In the genomic region with DNA sequence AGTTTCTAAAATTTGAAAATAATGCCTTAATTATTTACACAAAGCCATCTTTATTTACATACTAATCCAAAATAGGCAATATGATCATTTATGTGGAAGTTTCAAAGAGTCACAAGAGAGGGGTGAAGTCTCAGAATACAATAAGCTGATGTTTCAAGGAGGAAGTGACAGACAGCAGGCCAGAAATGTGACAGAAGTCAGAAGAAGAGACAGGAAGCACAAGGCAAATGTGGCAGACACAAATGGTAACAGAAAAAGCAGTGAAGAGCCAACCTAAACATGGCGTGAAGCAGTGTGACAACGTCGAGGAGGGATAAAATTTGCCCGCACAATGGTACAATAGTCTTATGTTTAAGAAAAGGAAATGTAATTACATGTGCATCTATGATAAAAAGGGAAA, we compare ENCODE assay signal across 10 cellular contexts. TPM values are rescaled to one million over a fixed set of nuclear protein-coding genes. Genes with fewer than 3 reads are reported as not detected.
DNase-seq lines count a peak whose midpoint lies in the region; ATAC-seq, FAIRE-seq and TF ChIP-seq lines count a peak whose summit lies in the region.
"Had no signal": no experiment of that assay in that cellular context is flagged by ENCODE, and none has a peak within 500 bp of the region (broad histone marks: within the 10 kb centered on the region; RNA-seq: fewer than 3 reads in every experiment).

No MANE protein-coding gene starts in this region.

- H3K4me1 ChIP-seq in GM12878 (ENCODE audit: control insufficient read depth, insufficient read depth, low read length): peaks cover 4% of the 10 kb centered on the region

- no peaks in the 10 kb centered on the region for H3K9me3 ChIP-seq in GM12878 (replicated peaks; ENCODE audit: control insufficient read depth, insufficient read depth, low read length)

- H2AFZ ChIP-seq in GM12878 (ENCODE audit: control insufficient read depth, low read depth, low read length): peak overlapping the region; percentile 33; the same call in 1 of the 2 replicates

- peak; percentile 92 for FAIRE-seq in GM12891 (lab: Jason Lieb, UNC)
- FAIRE-seq in GM12878 (lab: Jason Lieb, UNC): no peak

- intact Hi-C loops in GM12878 (cut with micrococcal nuclease; ENCODE audit: unreplicated experiment): no loop called here

- peaks cover 51% of the 10 kb centered on the region for H3K36me3 Mint-ChIP-seq in progenitor cell of endocrine pancreas (ENCODE audit: insufficient read depth)

- H3K4me3 Mint-ChIP-seq in progenitor cell of endocrine pancreas (ENCODE audit: low read depth): no peak overlapping the region
- H3K4me3 Mint-ChIP-seq: activated naive CD4-positive, alpha-beta T cell treated with anti-CD3 and anti-CD28 coated beads, Interleukin-2, amount 50 U/mL, for 24 hours had no signal

- in situ Hi-C loops in GM12878 (cut with MboI): no loop called here

- no peak overlapping the region for H3K4me3 ChIP-seq in GM12878
- H3K4me3 ChIP-seq: smooth muscle cell had no signal

- H3K4me2 ChIP-seq in GM12878 (ENCODE audit: control insufficient read depth, insufficient read depth): no peak overlapping the region
- H3K4me2 ChIP-seq: smooth muscle cell had no signal

- H3K9me3 Mint-ChIP-seq in progenitor cell of endocrine pancreas (ENCODE audit: low read depth): peaks cover 9% of the 10 kb centered on the region

- no peaks in the 10 kb centered on the region for H3K79me2 ChIP-seq in GM12878 (ENCODE audit: control insufficient read depth, insufficient read depth, low read length)

- H3K27ac Mint-ChIP-seq in progenitor cell of endocrine pancreas: no peak overlapping the region
- H3K27ac Mint-ChIP-seq: activated naive CD4-positive, alpha-beta T cell treated with anti-CD3 and anti-CD28 coated beads, Interleukin-2, amount 50 U/mL, for 24 hours had no signal

- WGBS in GM12878 (ENCODE audit: insufficient coverage, insufficient replicate concordance, low lambda C conversion rate, missing lambda C conversion rate): 3% methylated on average over 4 of the region's 4 CpGs

- SMC1A ChIA-PET in GM12878 (lab: Charles Lee; ENCODE audit: uncharacterized antibody, unreplicated experiment): interaction anchor here (1.3 kb wide), 1 partner anchor 32 kb away, joined by 3 read pairs; no protein-coding TSS in a partner anchor

- peaks cover 6% of the 10 kb centered on the region for H3K4me1 Mint-ChIP-seq in progenitor cell of endocrine pancreas (ENCODE audit: low read depth)

- no peak for TF ChIP-seq EP300 in GM12878 (IDR thresholded peaks at IDR 0.05; ENCODE audit: borderline replicate concordance in 1 of 2, control insufficient read depth in 1 of 2, low read depth in 2 of 2, low read length in 2 of 2)

- H4K20me1 ChIP-seq in GM12878 (ENCODE audit: control insufficient read depth, insufficient read depth): no peaks in the 10 kb centered on the region

- no peaks in the 10 kb centered on the region for H3K27me3 ChIP-seq in GM12878 (replicated peaks in 1 of 2; ENCODE audit: control insufficient read depth in 2 of 2, insufficient read depth in 2 of 2, low read length in 1 of 2)

- TF ChIP-seq RAD21 in GM12878 (IDR thresholded peaks at IDR 0.05; ENCODE audit: insufficient read depth, low read depth, low read length): no peak

- CTCF ChIA-PET in GM12878 (lab: Yijun Ruan, JAX): no interaction called here

- H3K36me3 ChIP-seq in GM12878 (ENCODE audit: control insufficient read depth in 2 of 2, insufficient read depth in 2 of 2, low read length in 1 of 2): peaks cover 0 to 10% of the 10 kb centered on the region in 2 experiments; a peak in 3 of 4 replicates

- POLR2A ChIA-PET in GM12878 (lab: Charles Lee): no interaction called here

- H3K9ac ChIP-seq in GM12878 (ENCODE audit: control insufficient read depth, insufficient read depth, low read length): no peak overlapping the region

- no TSS peak for BruUV-seq in GM12878 (replicated peaks; lab: Mats Ljungman, UMichigan)

- peak; percentile 59 for ATAC-seq in GM19463 (IDR thresholded peaks at IDR 0.05; ENCODE audit: unreplicated experiment)
- ATAC-seq in HG03103 (IDR thresholded peaks at IDR 0.05; ENCODE audit: low read depth, unreplicated experiment): peak; percentile 60
- peak; percentile 72 for ATAC-seq in GM12878

- RAD21 ChIA-PET in GM12878 (lab: Charles Lee; ENCODE audit: unreplicated experiment): no interaction called here

- TF ChIP-seq CTCF in GM12878 (IDR thresholded peaks at IDR 0.05 in 2 of 3, conservative IDR thresholded peaks at IDR 0.05 in 1 of 3; ENCODE audit: control insufficient read depth in 2 of 3, extremely low read depth in 1 of 3, insufficient read depth in 1 of 3, low read depth in 3 of 3, low read length in 3 of 3): no peak
- TF ChIP-seq CTCF in progenitor cell of endocrine pancreas (IDR thresholded peaks at IDR 0.05; ENCODE audit: unreplicated experiment): no peak

- peak; percentile 5 for DNase-seq in GM12891 (ENCODE audit: insufficient read length, low spot score)
- DNase-seq in GM12878 (ENCODE audit: low read depth, low spot score): peak; percentile 13
- DNase-seq in NCI-H2196 (lab: John Stamatoyannopoulos, UW; ENCODE audit: unreplicated experiment): no peak
- DNase-seq in progenitor cell of endocrine pancreas (ENCODE audit: low spot score, unreplicated experiment): no peak
- no peak for DNase-seq in NCI-H2081 (lab: John Stamatoyannopoulos, UW)
- DNase-seq in NCI-H1417 treated with DMSO at 0.1 percent for 48 hours (lab: John Stamatoyannopoulos, UW): no peak

- H3K27ac ChIP-seq in GM12878 (ENCODE audit: control insufficient read depth, insufficient read depth): peak overlapping the region; percentile 28; the same call in 1 of the 2 replicates

- TF ChIP-seq POLR2A in GM12891 (IDR thresholded peaks at IDR 0.05; ENCODE audit: low read depth, low read length) (no peak), GM12878 (IDR thresholded peaks at IDR 0.05; ENCODE audit: low read depth, low read length) (no peak)

- H3K27me3 Mint-ChIP-seq in progenitor cell of endocrine pancreas: no peaks in the 10 kb centered on the region
- H3K27me3 Mint-ChIP-seq: activated naive CD4-positive, alpha-beta T cell treated with anti-CD3 and anti-CD28 coated beads, Interleukin-2, amount 50 U/mL, for 24 hours had no signal

TF ChIP-seq in GM12891, 5 proteins besides CTCF, POLR2A, EP300 and RAD21:
- TF ChIP-seq SPI1 (IDR thresholded peaks at IDR 0.05; ENCODE audit: low read depth, low read length): peak; percentile 63
- no peak for TF ChIP-seq POU2F2 (IDR thresholded peaks at IDR 0.05; ENCODE audit: low read depth, low read length)

TF ChIP-seq in GM12878, 131 proteins besides CTCF, POLR2A, EP300 and RAD21:
- TF ChIP-seq POU2F2 (IDR thresholded peaks at IDR 0.05; ENCODE audit: borderline replicate concordance, low read depth, low read length) (no peak), ESRRA (IDR thresholded peaks at IDR 0.05; ENCODE audit: low read length) (no peak), HDAC6 (IDR thresholded peaks at IDR 0.05; ENCODE audit: unreplicated experiment) (no peak), BRCA1 (IDR thresholded peaks at IDR 0.05; ENCODE audit: low read depth, low read length) (no peak), KLF5 (IDR thresholded peaks at IDR 0.05; ENCODE audit: partially characterized antibody) (no peak), TARDBP (IDR thresholded peaks at IDR 0.05; ENCODE audit: borderline replicate concordance) (no peak)
- TF ChIP-seq, protein P1, sequence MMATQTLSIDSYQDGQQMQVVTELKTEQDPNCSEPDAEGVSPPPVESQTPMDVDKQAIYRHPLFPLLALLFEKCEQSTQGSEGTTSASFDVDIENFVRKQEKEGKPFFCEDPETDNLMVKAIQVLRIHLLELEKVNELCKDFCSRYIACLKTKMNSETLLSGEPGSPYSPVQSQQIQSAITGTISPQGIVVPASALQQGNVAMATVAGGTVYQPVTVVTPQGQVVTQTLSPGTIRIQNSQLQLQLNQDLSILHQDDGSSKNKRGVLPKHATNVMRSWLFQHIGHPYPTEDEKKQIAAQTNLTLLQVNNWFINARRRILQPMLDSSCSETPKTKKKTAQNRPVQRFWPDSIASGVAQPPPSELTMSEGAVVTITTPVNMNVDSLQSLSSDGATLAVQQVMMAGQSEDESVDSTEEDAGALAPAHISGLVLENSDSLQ (IDR thresholded peaks at IDR 0.05): peak; percentile 25; the same call in 1 of the 2 replicates

RNA-seq across cellular contexts. Expression of a gene that starts 59.8 kb away (rescaled TPM):
- polyA plus RNA-seq in GM12891 (2012; ENCODE audit: low read depth, missing spikeins): 2.8 TPM
- total RNA-seq in GM12878 (2013; cell fraction: nucleolus; rRNA removed): 147 and 152 TPM in 2 replicates
- total RNA-seq in GM12878 (2014; rRNA removed) (12.4 and 16.9 TPM in 2 replicates), GM12878 (2014; rRNA removed; fragmentation: Illumina TruSeq; extraction: Trizol) (20.5 and 20.7 TPM in 2 replicates), GM12878 (2021) (11.4 and 13.4 TPM in 2 replicates), progenitor cell of endocrine pancreas (47.0 and 50.1 TPM in 2 replicates)
- polyA plus RNA-seq in GM12878 (2011; ENCODE audit: low read depth): 2.9 TPM
- polyA plus RNA-seq in GM12878 (2011; rRNA removed) (13.9 and 21.3 TPM in 2 replicates), GM12878 (2014; fragmentation: Illumina TruSeq; extraction: Trizol) (10.7 and 13.8 TPM in 2 replicates), GM12878 (2014; fragmentation: Nextera tagmentation; extraction: Ambion mirVana) (1 to 10 TPM; 2.3 to 4.6 TPM), GM12878 (2014; rRNA removed) (6.6 and 9.2 TPM in 2 replicates), GM12878 (2016; fragmentation: Nextera tagmentation; extraction: Ambion mirVana) (10 to 100 TPM; 12.7 to 13.0 TPM)
- 5.9 and 6.4 TPM in 2 replicates for polyA plus RNA-seq in GM12878 (2011; cell fraction: cytosol; rRNA removed)
- 24.4 and 27.4 TPM in 2 replicates for polyA plus RNA-seq in GM12878 (2011; cell fraction: nucleus; rRNA removed)
- polyA plus RNA-seq in GM12878 (2012): 3.8 and 5.6 TPM in 2 replicates
- 43.5 and 48.9 TPM in 2 replicates for polyA minus RNA-seq in GM12878 (2011; rRNA and poly(A)+ RNA removed)
- 13.2 and 14.4 TPM in 2 replicates for polyA minus RNA-seq in GM12878 (2011; cell fraction: cytosol; rRNA and poly(A)+ RNA removed)
- polyA minus RNA-seq in GM12878 (2011; cell fraction: nucleus; rRNA and poly(A)+ RNA removed): 61.5 and 83.0 TPM in 2 replicates

Comparison
In these comparisons a context has a peak if more than half of its experiments do, and no peak if none do; other contexts are left out.
1. DNase-seq: peak in GM12891 (single experiment) and GM12878 (single experiment); none in NCI-H2196 (single experiment), progenitor cell of endocrine pancreas (single experiment), NCI-H2081 (0 of 2) and NCI-H1417 treated with DMSO at 0.1 percent for 48 hours (single experiment).
2. Peak in every context shown above with its lines, with median percentiles within 50 percentile points of each other: ATAC-seq.